In the genomic region with DNA sequence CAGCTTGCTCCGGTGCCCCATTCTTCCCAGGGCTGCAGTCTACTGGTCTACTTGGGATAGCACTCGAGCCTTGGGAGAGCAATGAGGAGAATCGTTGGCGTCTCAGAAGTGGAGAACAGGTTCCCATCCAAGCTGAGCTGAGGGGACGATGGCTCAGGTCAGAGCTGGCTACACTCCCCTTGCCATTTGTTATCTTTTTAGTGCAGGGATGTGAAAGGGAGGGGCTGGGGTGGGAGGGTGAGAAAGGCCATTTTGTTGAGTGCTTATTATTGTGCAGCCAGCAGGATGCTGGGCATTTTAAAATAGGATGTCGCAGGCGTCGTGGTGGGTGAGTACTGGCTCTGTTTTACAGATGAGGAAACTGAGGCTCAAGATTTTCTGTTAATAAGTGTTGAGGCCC, we compare ENCODE assay signal across 22 cellular contexts.
"Had no signal": no experiment of that assay in that cellular context is flagged by ENCODE, and none has a peak within 500 bp of the region (broad histone marks: within the 10 kb centered on the region; RNA-seq: fewer than 3 reads in every experiment).

No MANE protein-coding gene starts in this region.

- H3K36me3 ChIP-seq: SJCRH30 had no signal

- DNase-seq: IMR-90, Kasumi-1, MM.1S, NCI-H1092 treated with DMSO at 0.1 percent for 48 hours, NCI-H1436, NCI-H187, NCI-H2029, NCI-H2081 treated with DMSO at 0.1 percent for 48 hours, NCI-H2171, NCI-H226, NCI-H446, NCI-H510A, NCI-H524 treated with DMSO at 0.1 percent for 48 hours, NCI-H69, NCI-H774, SHP77 treated with DMSO at 0.1 percent for 48 hours, SJCRH30 had no signal

- H3K4me1 ChIP-seq: SJCRH30 had no signal

- H3K27ac ChIP-seq: KMS-11, SJCRH30 had no signal

- H3K4me2 ChIP-seq: KMS-11 had no signal

- H3K9ac ChIP-seq: KMS-11 had no signal

- ATAC-seq: HepG2, Panc1, Right ventricle myocardium inferior, SK-N-SH treated with all-trans-retinoic acid at 6 μM for 48 hours had no signal

- H3K27me3 ChIP-seq: SJCRH30 had no signal

- H3K4me3 ChIP-seq: SJCRH30 had no signal

- H3K9me3 ChIP-seq: SJCRH30 had no signal

- FAIRE-seq: HepG2 had no signal
